15 cellular contexts compared by ENCODE assay signal in the genomic region with DNA sequence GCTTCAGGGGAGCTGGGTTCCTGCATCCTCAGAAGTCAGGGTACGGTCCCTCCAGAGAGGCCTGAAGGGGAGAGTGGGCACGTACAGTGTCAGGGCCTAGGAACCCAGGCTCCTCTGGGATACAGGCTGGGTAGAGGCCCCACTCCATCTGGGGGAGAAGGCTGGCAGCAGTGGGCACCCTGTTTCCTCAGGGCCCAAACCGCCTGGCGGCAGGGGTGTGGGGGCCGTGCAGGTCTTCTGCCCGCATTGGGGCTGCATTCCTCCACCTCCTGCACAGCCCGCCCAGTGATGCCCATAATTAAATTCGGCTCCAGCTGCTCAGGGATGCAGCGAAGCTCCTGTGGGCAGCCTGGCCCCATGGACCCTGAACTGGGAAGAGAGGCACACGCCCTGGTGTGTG. TPM values are rescaled to one million over a fixed set of nuclear protein-coding genes. Genes with fewer than 3 reads are reported as not detected.
DNase-seq lines count a peak whose midpoint lies in the region; ATAC-seq and TF ChIP-seq lines count a peak whose summit lies in the region.
"Had no signal": no experiment of that assay in that cellular context is flagged by ENCODE, and none has a peak within 500 bp of the region (broad histone marks: within the 10 kb centered on the region; RNA-seq: fewer than 3 reads in every experiment).

No MANE protein-coding gene starts in this region.

- H3K27me3 ChIP-seq in right atrium auricular region (no peaks in the 10 kb centered on the region), neuronal stem cell (ENCODE audit: control insufficient read depth in 3 of 3, insufficient read depth in 3 of 3, low read depth in 1 of 3, low read length in 3 of 3) (no peaks in the 10 kb centered on the region), vagina (no peaks in the 10 kb centered on the region)
- H3K27me3 ChIP-seq: BLaER1 had no signal

- DNase-seq in right atrium auricular region (ENCODE audit: low spot score) (peak; percentile 49), Right ventricle myocardium superior (no peak), neuronal stem cell (ENCODE audit: low spot score) (no peak), vagina (ENCODE audit: extremely low spot score in 2 of 2) (peak; percentile 71 to 82), OCI-M1 (lab: John Stamatoyannopoulos, UW) (no peak)
- DNase-seq: CD4-positive, alpha-beta memory T cell; GF-D8; KBM-7; NCI-H1105; NCI-H2081; SHP77 treated with DMSO at 0.1 percent for 48 hours had no signal

- no peak overlapping the region for H3K4ac ChIP-seq in neuronal stem cell (ENCODE audit: low read length)

- no peak overlapping the region for H2AK5ac ChIP-seq in neuronal stem cell (ENCODE audit: low read depth, low read length)

- no CpG with 5 or more reads among the region's 10 CpGs for WGBS in neuronal stem cell (ENCODE audit: extremely low coverage in 2 of 2, insufficient read length in 2 of 2, insufficient replicate concordance in 1 of 2), 2 donors

- H3K18ac ChIP-seq in neuronal stem cell (ENCODE audit: low read length) = no peak overlapping the region

- no peak overlapping the region for H4K91ac ChIP-seq in neuronal stem cell (ENCODE audit: low read depth, low read length, poor library complexity)

- TF ChIP-seq CTCF in right atrium auricular region (IDR thresholded peaks at IDR 0.05) = no peak
- no peak for TF ChIP-seq CTCF in vagina (IDR thresholded peaks at IDR 0.05)

- no peak for ATAC-seq in Right ventricle myocardium superior (ENCODE audit: poor library complexity)
- ATAC-seq in esophagus mucosa = peak; percentile 20
- no peak for ATAC-seq in GM21526 (IDR thresholded peaks at IDR 0.05; ENCODE audit: low FRiP score, unreplicated experiment)
- no peak for ATAC-seq in GM21447 (IDR thresholded peaks at IDR 0.05; ENCODE audit: unreplicated experiment)

- H2BK12ac ChIP-seq in neuronal stem cell (ENCODE audit: low read length) = no peak overlapping the region

- H2BK15ac ChIP-seq in neuronal stem cell (ENCODE audit: low read length) = no peak overlapping the region

- peak overlapping the region; percentile 26 for H2BK120ac ChIP-seq in neuronal stem cell (ENCODE audit: low read depth, low read length)

- no peak overlapping the region for H3K4me2 ChIP-seq in neuronal stem cell (ENCODE audit: insufficient read depth, low read length, poor library complexity, severe bottlenecking)
- H3K4me2 ChIP-seq: BLaER1 had no signal

- H3K36me3 ChIP-seq in right atrium auricular region (no peaks in the 10 kb centered on the region), neuronal stem cell (replicated peaks in 1 of 2; ENCODE audit: control insufficient read depth in 2 of 2, insufficient read depth in 2 of 2, low read length in 2 of 2) (peaks cover 2 to 11% of the 10 kb centered on the region in 2 donors), vagina (no peaks in the 10 kb centered on the region)

- TF ChIP-seq POLR2A in vagina (IDR thresholded peaks at IDR 0.05) = no peak

- H3K4me1 ChIP-seq in right atrium auricular region (no peaks in the 10 kb centered on the region), neuronal stem cell (ENCODE audit: control insufficient read depth in 2 of 2, insufficient read depth in 1 of 2, low read depth in 1 of 2, low read length in 2 of 2) (no peaks in the 10 kb centered on the region), vagina (no peaks in the 10 kb centered on the region)

- H3K79me1 ChIP-seq in neuronal stem cell (ENCODE audit: low read depth, low read length) = no peaks in the 10 kb centered on the region

- no peak overlapping the region for H4K8ac ChIP-seq in neuronal stem cell (ENCODE audit: low read depth, low read length)

- H3K4me3 ChIP-seq in right atrium auricular region (no peak overlapping the region), neuronal stem cell (ENCODE audit: low read length in 2 of 2) (no peak overlapping the region), vagina (no peak overlapping the region)
- H3K4me3 ChIP-seq: BLaER1 had no signal

- H3K14ac ChIP-seq in neuronal stem cell (ENCODE audit: low read length) = no peak overlapping the region

- intact Hi-C loops in Right ventricle myocardium superior (cut with DNase I) (no loop called here), vagina (cut with DNase I) (no loop called here)

- H3K9me3 ChIP-seq in right atrium auricular region (peaks cover 0 to 17% of the 10 kb centered on the region in 2 donors), neuronal stem cell (replicated peaks in 1 of 2; ENCODE audit: control insufficient read depth in 2 of 2, insufficient read depth in 1 of 2, low read depth in 1 of 2, low read length in 2 of 2) (peaks cover 21 to 27% of the 10 kb centered on the region in 2 donors), vagina (peaks cover 12% of the 10 kb centered on the region)

- H3K9ac ChIP-seq in neuronal stem cell (ENCODE audit: low read depth, low read length, poor library complexity) = no peak overlapping the region
- H3K9ac ChIP-seq: BLaER1 had no signal

- H3K23ac ChIP-seq in neuronal stem cell (ENCODE audit: low read depth, low read length, poor library complexity) = peak overlapping the region; percentile 78

- H3K27ac ChIP-seq in right atrium auricular region = no peak overlapping the region
- no peak overlapping the region for H3K27ac ChIP-seq in neuronal stem cell (replicated peaks; ENCODE audit: low read length)
- no peak overlapping the region for H3K27ac ChIP-seq in vagina
- H3K27ac ChIP-seq: BLaER1 had no signal

- H2BK5ac ChIP-seq in neuronal stem cell (ENCODE audit: low read length) = no peak overlapping the region

- no peak overlapping the region for H2AFZ ChIP-seq in neuronal stem cell (ENCODE audit: low read length)

RNA-seq across cellular contexts. Expression of a gene that starts 35.5 kb away (rescaled TPM):
- total RNA-seq in right atrium auricular region (under 1 TPM; 0.35 to 0.37 TPM), Right ventricle myocardium superior (0.35 TPM), esophagus mucosa (0.60 TPM), vagina (3.4 TPM)
- 0.08 TPM for polyA plus RNA-seq in neuronal stem cell (2013, experiment 1 of 2)
- polyA plus RNA-seq in neuronal stem cell (2013, experiment 2 of 2) = 0.11 TPM

Comparison
In these comparisons a context has a peak if more than half of its experiments do, and no peak if none do; other contexts are left out.
1. DNase-seq: peak in right atrium auricular region (single experiment) and vagina (2 of 2); none in Right ventricle myocardium superior (single experiment), neuronal stem cell (single experiment) and OCI-M1 (single experiment).